ENCODE assay signal across 1 cellular context in genomic region chr9:38066907-38067610, GRCh38.
TF ChIP-seq lines count a peak whose summit lies in the region.

No MANE protein-coding gene starts in this region.

TF ChIP-seq in HEK293, 187 proteins besides CTCF, POLR2A, EP300 and RAD21 (continued from another document):
- peak; percentile 54 for TF ChIP-seq PATZ1 (tag by site-specific recombination; IDR thresholded peaks at IDR 0.05)
- TF ChIP-seq ZNF518A (tag by site-specific recombination; conservative IDR thresholded peaks at IDR 0.05; ENCODE audit: low read depth), result no peak
- peak; percentile 80 for TF ChIP-seq ZNF341 (tag by site-specific recombination; IDR thresholded peaks at IDR 0.05; ENCODE audit: low read depth)
- no peak for TF ChIP-seq ZNF548 (tag by site-specific recombination; IDR thresholded peaks at IDR 0.05)
- peak; percentile 63 for TF ChIP-seq GLIS1 (tag by site-specific recombination; IDR thresholded peaks at IDR 0.05)
- TF ChIP-seq FEZF1 (tag by site-specific recombination; IDR thresholded peaks at IDR 0.05), result no peak
- TF ChIP-seq ZEB2 (tag by site-specific recombination; IDR thresholded peaks at IDR 0.05), result peak; percentile 14; the same call in 1 of the 2 replicates
- no peak for TF ChIP-seq ZXDB (tag by site-specific recombination; IDR thresholded peaks at IDR 0.05)
- peak; percentile 25; the same call in 1 of the 2 replicates for TF ChIP-seq KLF1 (tag by site-specific recombination; IDR thresholded peaks at IDR 0.05)
- no peak for TF ChIP-seq ZNF660 (tag by site-specific recombination; IDR thresholded peaks at IDR 0.05)
- TF ChIP-seq ZBTB6 (tag by site-specific recombination; IDR thresholded peaks at IDR 0.05), result 0 out of 2 replicates have a peak, but pooled peaks have one; percentile 30
- TF ChIP-seq SP3 (tag by site-specific recombination; IDR thresholded peaks at IDR 0.05), result 0 out of 2 replicates have a peak, but pooled peaks have one; percentile 11
- no peak for TF ChIP-seq AEBP2 (tag by site-specific recombination; IDR thresholded peaks at IDR 0.05; ENCODE audit: borderline replicate concordance)
- no peak for TF ChIP-seq ZNF473 (tag by site-specific recombination; IDR thresholded peaks at IDR 0.05)
- no peak for TF ChIP-seq ZNF280C (tag by site-specific recombination; IDR thresholded peaks at IDR 0.05)
- peak; percentile 75 for TF ChIP-seq ZIC2 (tag by site-specific recombination; IDR thresholded peaks at IDR 0.05)
- TF ChIP-seq ZBTB26 (tag by site-specific recombination; optimal IDR thresholded peaks at IDR 0.05), result no peak
- no peak for TF ChIP-seq ZNF175 (tag by site-specific recombination; IDR thresholded peaks at IDR 0.05)
- TF ChIP-seq ZNF48 (tag by site-specific recombination; IDR thresholded peaks at IDR 0.05), result no peak
- no peak for TF ChIP-seq ZFHX2 (tag by site-specific recombination; conservative IDR thresholded peaks at IDR 0.05)
- TF ChIP-seq WT1 (tag by site-specific recombination; IDR thresholded peaks at IDR 0.05), result 0 out of 2 replicates have a peak, but pooled peaks have one; percentile 50
- no peak for TF ChIP-seq ZNF792 (tag by site-specific recombination; IDR thresholded peaks at IDR 0.05)
- no peak for TF ChIP-seq ZNF514 (tag by site-specific recombination; IDR thresholded peaks at IDR 0.05)
